In genomic region chr12:58225067-58225877, GRCh38 we compare ENCODE assay signal across 17 cellular contexts.
DNase-seq lines count a peak whose midpoint lies in the region; ATAC-seq and TF ChIP-seq lines count a peak whose summit lies in the region.
"Had no signal": no experiment of that assay in that cellular context is flagged by ENCODE, and none has a peak within 500 bp of the region (broad histone marks: within the 10 kb centered on the region; RNA-seq: fewer than 3 reads in every experiment).

No MANE protein-coding gene starts in this region.

- H3K36me3 Mint-ChIP-seq in neural progenitor cell, result no peaks in the 10 kb centered on the region

- H3K9ac ChIP-seq in BLaER1 (no peak overlapping the region), neural progenitor cell (no peak overlapping the region)
- H3K9ac ChIP-seq: GM23248 had no signal

- H4K20me1 ChIP-seq in BLaER1 (no peaks in the 10 kb centered on the region), hepatocyte (ENCODE audit: insufficient read depth, poor library complexity, severe bottlenecking) (no peaks in the 10 kb centered on the region), neural progenitor cell (ENCODE audit: low read depth) (no peaks in the 10 kb centered on the region)

- no peak for TF ChIP-seq CTCF in hepatocyte (IDR thresholded peaks at IDR 0.05; ENCODE audit: poor library complexity)
- no peak for TF ChIP-seq CTCF in gastrocnemius medialis (IDR thresholded peaks at IDR 0.05 in 4 of 5, conservative IDR thresholded peaks at IDR 0.05 in 1 of 5)
- TF ChIP-seq CTCF in neural progenitor cell (IDR thresholded peaks at IDR 0.05), result no peak

- no peak for TF ChIP-seq POLR2A in gastrocnemius medialis (IDR thresholded peaks at IDR 0.05)

- H3K4me3 ChIP-seq in BLaER1, result no peak overlapping the region
- H3K4me3 ChIP-seq in hepatocyte, result no peak overlapping the region
- H3K4me3 ChIP-seq in gastrocnemius medialis, result no peak overlapping the region
- no peak overlapping the region for H3K4me3 ChIP-seq in neural progenitor cell
- H3K4me3 ChIP-seq: GM23248, HAP-1 had no signal

- H3K9me3 ChIP-seq in BLaER1 (no peaks in the 10 kb centered on the region; the same call in 1 of the 2 replicates), hepatocyte (ENCODE audit: low read depth) (no peaks in the 10 kb centered on the region), gastrocnemius medialis (no peaks in the 10 kb centered on the region), neural progenitor cell (ENCODE audit: low read depth) (no peaks in the 10 kb centered on the region)
- H3K9me3 ChIP-seq: Caco-2, HAP-1 had no signal

- H3K9me2 ChIP-seq in hepatocyte (replicated peaks; ENCODE audit: insufficient read depth), result no peaks in the 10 kb centered on the region

- no peak overlapping the region for H3K4me3 Mint-ChIP-seq in neural progenitor cell
- H3K4me3 Mint-ChIP-seq: B cell; CD4-positive, alpha-beta T cell had no signal

- DNase-seq in dermis blood vessel endothelial cell (peak; percentile 86), hepatocyte (ENCODE audit: low spot score) (no peak), gastrocnemius medialis (no peak), D341Med (ENCODE audit: low spot score) (no peak), sciatic nerve (ENCODE audit: low spot score) (no peak), neural progenitor cell (ENCODE audit: low spot score) (no peak)
- DNase-seq: 8988T; CD4-positive, alpha-beta T cell; DMS153; DMS79; GDM1; GM23248 had no signal

- H3K27me3 Mint-ChIP-seq in neural progenitor cell (ENCODE audit: insufficient read depth, low read depth), result no peaks in the 10 kb centered on the region
- H3K27me3 Mint-ChIP-seq: B cell had no signal

- H3K4me1 Mint-ChIP-seq in neural progenitor cell, result no peaks in the 10 kb centered on the region
- H3K4me1 Mint-ChIP-seq: B cell had no signal

- H3K4me2 ChIP-seq in BLaER1 (peak overlapping the region; percentile 22; the same call in 1 of the 2 replicates), hepatocyte (peak overlapping the region; percentile 5), neural progenitor cell (no peak overlapping the region)

- no peak for ATAC-seq in gastrocnemius medialis
- ATAC-seq in sciatic nerve, result no peak

- H3K36me3 ChIP-seq in BLaER1, result no peaks in the 10 kb centered on the region
- no peaks in the 10 kb centered on the region for H3K36me3 ChIP-seq in hepatocyte (replicated peaks; ENCODE audit: insufficient read depth, low read depth)
- H3K36me3 ChIP-seq in gastrocnemius medialis, result no peaks in the 10 kb centered on the region
- H3K36me3 ChIP-seq in neural progenitor cell, result no peaks in the 10 kb centered on the region
- H3K36me3 ChIP-seq: HAP-1 had no signal

- intact Hi-C loops in gastrocnemius medialis (cut with DNase I; ENCODE audit: low total_unique reads) (no loop called here), sciatic nerve (cut with DNase I) (no loop called here)

- H3K27me3 ChIP-seq in BLaER1 (no peaks in the 10 kb centered on the region), hepatocyte (no peaks in the 10 kb centered on the region), gastrocnemius medialis (no peaks in the 10 kb centered on the region), neural progenitor cell (no peaks in the 10 kb centered on the region)

- H3K27ac ChIP-seq in BLaER1 (no peak overlapping the region), hepatocyte (no peak overlapping the region), gastrocnemius medialis (peak overlapping the region in 3 of 4 donors; percentile 14 to 19 (median 15)), neural progenitor cell (no peak overlapping the region)
- H3K27ac ChIP-seq: C4-2B, GM23248 had no signal

- H3K79me2 ChIP-seq in hepatocyte (no peaks in the 10 kb centered on the region), neural progenitor cell (ENCODE audit: low read depth) (no peaks in the 10 kb centered on the region)

- no peak overlapping the region for H3K27ac Mint-ChIP-seq in neural progenitor cell
- H3K27ac Mint-ChIP-seq: B cell; CD4-positive, alpha-beta T cell had no signal

- H3K4me1 ChIP-seq in BLaER1 (peaks cover 10% of the 10 kb centered on the region), hepatocyte (ENCODE audit: insufficient read depth) (peaks cover 19% of the 10 kb centered on the region), gastrocnemius medialis (no peaks in the 10 kb centered on the region), neural progenitor cell (peaks cover 4% of the 10 kb centered on the region)
- H3K4me1 ChIP-seq: HAP-1 had no signal

- H2AFZ ChIP-seq in hepatocyte, result no peak overlapping the region
- H2AFZ ChIP-seq in neural progenitor cell (replicated peaks), result no peak overlapping the region
- H2AFZ ChIP-seq: GM23248 had no signal

- in situ Hi-C loops in gastrocnemius medialis (cut with MboI; ENCODE audit: low sequenced_read_pairs in 4 of 4), result no loop called here

- peaks cover 9% of the 10 kb centered on the region for H3K9me3 Mint-ChIP-seq in neural progenitor cell
- H3K9me3 Mint-ChIP-seq: CD4-positive, alpha-beta T cell had no signal

- no peaks in the 10 kb centered on the region for H3F3A ChIP-seq in neural progenitor cell (ENCODE audit: low read depth)

Comparison
In these comparisons a context has a peak if more than half of its experiments do, and no peak if none do; other contexts are left out.
1. H3K27ac ChIP-seq: peak in gastrocnemius medialis (3 of 4); none in BLaER1 (single experiment), hepatocyte (single experiment) and neural progenitor cell (single experiment).